16 cellular contexts compared by ENCODE assay signal in genomic region chr4:147927377-147928137, GRCh38.
DNase-seq lines count a peak whose midpoint lies in the region; ATAC-seq, FAIRE-seq and TF ChIP-seq lines count a peak whose summit lies in the region.
"Had no signal": no experiment of that assay in that cellular context is flagged by ENCODE, and none has a peak within 500 bp of the region (broad histone marks: within the 10 kb centered on the region; RNA-seq: fewer than 3 reads in every experiment).

No MANE protein-coding gene starts in this region.

- H3K27me3 ChIP-seq in astrocyte (ENCODE audit: insufficient read depth, low read length) = no peaks in the 10 kb centered on the region
- H3K27me3 ChIP-seq in right atrium auricular region = no peaks in the 10 kb centered on the region
- H3K27me3 ChIP-seq in thoracic aorta (replicated peaks; ENCODE audit: insufficient read depth) = no peaks in the 10 kb centered on the region
- H3K27me3 ChIP-seq in tibial nerve = no peaks in the 10 kb centered on the region
- H3K27me3 ChIP-seq: stomach had no signal

- H3K36me3 Mint-ChIP-seq in astrocyte (ENCODE audit: low read depth, unreplicated experiment) = peaks cover 7% of the 10 kb centered on the region
- peaks cover 17% of the 10 kb centered on the region for H3K36me3 Mint-ChIP-seq in activated T-helper 2 cell treated with anti-CD3 and anti-CD28 coated beads, Interferon-gamma antibody, Interleukin-2, Interleukin-4, amounts not matched to agents 10 μg/mL and 5 μg/mL and 100 μg/mL, durations not matched to agents 14 hours and 24 hours and 36 hours (ENCODE audit: low read depth)

- no peak overlapping the region for H2AFZ ChIP-seq in astrocyte (ENCODE audit: low read depth, low read length)

- peak; percentile 11 for DNase-seq in HCEC 1CT
- no peak for DNase-seq in astrocyte (ENCODE audit: low read depth)
- no peak for DNase-seq in right atrium auricular region (ENCODE audit: low spot score)
- peak; percentile 9 for DNase-seq in thoracic aorta (ENCODE audit: low spot score)
- DNase-seq in activated T-helper 2 cell treated with anti-CD3 and anti-CD28 coated beads, Interferon-gamma antibody, Interleukin-2, Interleukin-4, amounts not matched to agents 10 μg/mL and 5 μg/mL and 100 μg/mL, durations not matched to agents 14 hours and 24 hours and 36 hours (ENCODE audit: low spot score) = no peak
- no peak for DNase-seq in tibial nerve (ENCODE audit: low spot score in 2 of 2)
- DNase-seq: activated naive CD4-positive, alpha-beta T cell treated with anti-CD3 and anti-CD28 coated beads, Interleukin-2, amount 10 ng/mL, durations not matched to agents 7 days and 5 days; Caco-2; NCI-H2029; posterior cingulate gyrus; stimulated activated CD4-positive, alpha-beta T cell treated with anti-CD3 and anti-CD28 coated beads, Interleukin-4, amount 100 ng/mL, for 24 hours; stomach had no signal

- WGBS in tibial nerve, 2 donors = 80 to 82% methylated on average over 11 of the region's 11 CpGs

- TF ChIP-seq CTCF in astrocyte (IDR thresholded peaks at IDR 0.05; ENCODE audit: insufficient read depth, low read depth, low read length) (no peak), right atrium auricular region (IDR thresholded peaks at IDR 0.05) (no peak), thoracic aorta (IDR thresholded peaks at IDR 0.05) (no peak), tibial nerve (IDR thresholded peaks at IDR 0.05) (no peak)

- no peaks in the 10 kb centered on the region for H3K79me2 ChIP-seq in astrocyte (ENCODE audit: insufficient read depth, low read length)

- TF ChIP-seq POLR2A in tibial nerve (IDR thresholded peaks at IDR 0.05) = no peak

- peak overlapping the region; percentile 4 for H3K4me2 ChIP-seq in astrocyte (ENCODE audit: low read length)
- H3K4me2 ChIP-seq: KMS-11 had no signal

- H3K4me3 ChIP-seq in astrocyte (ENCODE audit: insufficient read depth, low read depth, low read length) (no peak overlapping the region), right atrium auricular region (no peak overlapping the region), thoracic aorta (no peak overlapping the region), tibial nerve (no peak overlapping the region)
- H3K4me3 ChIP-seq: stomach had no signal

- no peak overlapping the region for H3K27ac Mint-ChIP-seq in astrocyte (ENCODE audit: unreplicated experiment)
- no peak overlapping the region for H3K27ac Mint-ChIP-seq in activated T-helper 2 cell treated with anti-CD3 and anti-CD28 coated beads, Interferon-gamma antibody, Interleukin-2, Interleukin-4, amounts not matched to agents 10 μg/mL and 5 μg/mL and 100 μg/mL, durations not matched to agents 14 hours and 24 hours and 36 hours
- H3K27ac Mint-ChIP-seq: activated naive CD4-positive, alpha-beta T cell treated with anti-CD3 and anti-CD28 coated beads, Interleukin-2, amount 10 ng/mL, durations not matched to agents 7 days and 5 days; T-helper 2 cell treated with Interferon-gamma antibody and Interleukin-4, amounts not matched to agents 5 μg/mL and 100 μg/mL, for 36 hours had no signal

- H3K9me3 ChIP-seq in astrocyte (ENCODE audit: insufficient read depth, low read depth, low read length) (no peaks in the 10 kb centered on the region), right atrium auricular region (no peaks in the 10 kb centered on the region), thoracic aorta (no peaks in the 10 kb centered on the region), tibial nerve (no peaks in the 10 kb centered on the region)
- H3K9me3 ChIP-seq: Caco-2, stomach had no signal

- no peak for FAIRE-seq in astrocyte (lab: Jason Lieb, UNC)

- H3K9me3 Mint-ChIP-seq in astrocyte (ENCODE audit: unreplicated experiment) = no peaks in the 10 kb centered on the region
- H3K9me3 Mint-ChIP-seq in activated T-helper 2 cell treated with anti-CD3 and anti-CD28 coated beads, Interferon-gamma antibody, Interleukin-2, Interleukin-4, amounts not matched to agents 10 μg/mL and 5 μg/mL and 100 μg/mL, durations not matched to agents 14 hours and 24 hours and 36 hours = no peaks in the 10 kb centered on the region
- H3K9me3 Mint-ChIP-seq: activated naive CD4-positive, alpha-beta T cell treated with anti-CD3 and anti-CD28 coated beads, Interleukin-2, amount 10 ng/mL, durations not matched to agents 7 days and 5 days; T-helper 2 cell treated with Interferon-gamma antibody and Interleukin-4, amounts not matched to agents 5 μg/mL and 100 μg/mL, for 36 hours had no signal

- TF ChIP-seq EP300 in tibial nerve (IDR thresholded peaks at IDR 0.05) = no peak

- H3K4me1 Mint-ChIP-seq in astrocyte (ENCODE audit: low read depth, unreplicated experiment) = peaks cover 3% of the 10 kb centered on the region
- peaks cover 5% of the 10 kb centered on the region for H3K4me1 Mint-ChIP-seq in activated T-helper 2 cell treated with anti-CD3 and anti-CD28 coated beads, Interferon-gamma antibody, Interleukin-2, Interleukin-4, amounts not matched to agents 10 μg/mL and 5 μg/mL and 100 μg/mL, durations not matched to agents 14 hours and 24 hours and 36 hours (ENCODE audit: low read depth)
- H3K4me1 Mint-ChIP-seq: activated naive CD4-positive, alpha-beta T cell treated with anti-CD3 and anti-CD28 coated beads, Interleukin-2, amount 10 ng/mL, durations not matched to agents 7 days and 5 days had no signal

- peaks cover 9% of the 10 kb centered on the region for H4K20me1 ChIP-seq in astrocyte (ENCODE audit: insufficient read depth, low read length)

- H3K36me3 ChIP-seq in astrocyte (ENCODE audit: insufficient read depth, low read length) (peaks cover 4% of the 10 kb centered on the region), right atrium auricular region (peaks cover 15% of the 10 kb centered on the region), thoracic aorta (peaks cover 8% of the 10 kb centered on the region), tibial nerve (peaks cover 0 to 26% (median 0%) of the 10 kb centered on the region in 3 donors)

- H3K27ac ChIP-seq in astrocyte (ENCODE audit: low read depth, low read length) (no peak overlapping the region), right atrium auricular region (peak overlapping the region; percentile 23 to 64), thoracic aorta (peak overlapping the region in 1 of 2 donors; percentile 27), tibial nerve (no peak overlapping the region)
- H3K27ac ChIP-seq: KMS-11, stomach had no signal

- H3K4me3 Mint-ChIP-seq in astrocyte (ENCODE audit: unreplicated experiment) = no peak overlapping the region
- no peak overlapping the region for H3K4me3 Mint-ChIP-seq in activated T-helper 2 cell treated with anti-CD3 and anti-CD28 coated beads, Interferon-gamma antibody, Interleukin-2, Interleukin-4, amounts not matched to agents 10 μg/mL and 5 μg/mL and 100 μg/mL, durations not matched to agents 14 hours and 24 hours and 36 hours (ENCODE audit: low read depth)
- H3K4me3 Mint-ChIP-seq: activated naive CD4-positive, alpha-beta T cell treated with anti-CD3 and anti-CD28 coated beads, Interleukin-2, amount 10 ng/mL, durations not matched to agents 7 days and 5 days; T-helper 2 cell treated with Interferon-gamma antibody and Interleukin-4, amounts not matched to agents 5 μg/mL and 100 μg/mL, for 36 hours had no signal

- H3K27me3 Mint-ChIP-seq in astrocyte (ENCODE audit: low read depth, unreplicated experiment) = no peaks in the 10 kb centered on the region
- no peaks in the 10 kb centered on the region for H3K27me3 Mint-ChIP-seq in activated T-helper 2 cell treated with anti-CD3 and anti-CD28 coated beads, Interferon-gamma antibody, Interleukin-2, Interleukin-4, amounts not matched to agents 10 μg/mL and 5 μg/mL and 100 μg/mL, durations not matched to agents 14 hours and 24 hours and 36 hours (ENCODE audit: low read depth)
- H3K27me3 Mint-ChIP-seq: activated naive CD4-positive, alpha-beta T cell treated with anti-CD3 and anti-CD28 coated beads, Interleukin-2, amount 10 ng/mL, durations not matched to agents 7 days and 5 days had no signal

- intact Hi-C loops in activated T-helper 2 cell treated with anti-CD3 and anti-CD28 coated beads, Interferon-gamma antibody, Interleukin-2, Interleukin-4, amounts not matched to agents 10 μg/mL and 5 μg/mL and 100 μg/mL, durations not matched to agents 14 hours and 24 hours and 36 hours (cut with micrococcal nuclease) = no loop called here

- no peaks in the 10 kb centered on the region for H3K4me1 ChIP-seq in astrocyte (ENCODE audit: insufficient read depth, low read length)
- no peaks in the 10 kb centered on the region for H3K4me1 ChIP-seq in right atrium auricular region
- H3K4me1 ChIP-seq in thoracic aorta (ENCODE audit: control insufficient read depth in 1 of 2, low read depth in 2 of 2) = peaks cover 8 to 22% of the 10 kb centered on the region in 2 donors
- peaks cover 0 to 4% (median 0%) of the 10 kb centered on the region in 4 donors for H3K4me1 ChIP-seq in tibial nerve
- H3K4me1 ChIP-seq: Caco-2 had no signal

- no peak overlapping the region for H3K9ac ChIP-seq in astrocyte (ENCODE audit: low read length)
- H3K9ac ChIP-seq: KMS-11 had no signal

- peak; percentile 63 for ATAC-seq in thoracic aorta (ENCODE audit: insufficient number of reproducible peaks, low FRiP score, low read depth)
- ATAC-seq in GM21447 (IDR thresholded peaks at IDR 0.05; ENCODE audit: unreplicated experiment) = no peak
- ATAC-seq: HCT116 had no signal

Comparison
In these comparisons a context has a peak if more than half of its experiments do, and no peak if none do; other contexts are left out.
1. DNase-seq: peak in HCEC 1CT (single experiment) and thoracic aorta (single experiment); none in astrocyte (single experiment), right atrium auricular region (single experiment), activated T-helper 2 cell treated with anti-CD3 and anti-CD28 coated beads, Interferon-gamma antibody, Interleukin-2, Interleukin-4, amounts not matched to agents 10 μg/mL and 5 μg/mL and 100 μg/mL, durations not matched to agents 14 hours and 24 hours and 36 hours (single experiment) and tibial nerve (0 of 2).
2. H3K27ac ChIP-seq: peak in right atrium auricular region (2 of 2); none in astrocyte (single experiment) and tibial nerve (0 of 4).